Comparison of ENCODE assay signal across 1 cellular context in genomic region chr15:87144775-87145174, GRCh38.
TF ChIP-seq lines count a peak whose summit lies in the region.

No MANE protein-coding gene starts in this region.

TF ChIP-seq in SK-N-SH, 30 proteins besides CTCF, POLR2A, EP300 and RAD21 (continued from another document):
- TF ChIP-seq ZBTB33 (IDR thresholded peaks at IDR 0.05; ENCODE audit: borderline replicate concordance, low read depth) (no peak), YY1 (IDR thresholded peaks at IDR 0.05; ENCODE audit: low read depth) (no peak), GABPA (IDR thresholded peaks at IDR 0.05; ENCODE audit: low read depth) (no peak), FOXJ3 (CRISPR knock-in tag; IDR thresholded peaks at IDR 0.05) (no peak), SMC3 (IDR thresholded peaks at IDR 0.05; ENCODE audit: low read depth, low read length) (no peak), CHD2 (IDR thresholded peaks at IDR 0.05; ENCODE audit: low read length, partially characterized antibody) (no peak), JUND (IDR thresholded peaks at IDR 0.05) (peak; percentile 29; the same call in 1 of the 2 replicates), NFIC (IDR thresholded peaks at IDR 0.05; ENCODE audit: borderline replicate concordance) (no peak; the same call in 1 of the 2 replicates), USF1 (IDR thresholded peaks at IDR 0.05; ENCODE audit: borderline replicate concordance, low read depth) (no peak)
- TF ChIP-seq, protein P1, sequence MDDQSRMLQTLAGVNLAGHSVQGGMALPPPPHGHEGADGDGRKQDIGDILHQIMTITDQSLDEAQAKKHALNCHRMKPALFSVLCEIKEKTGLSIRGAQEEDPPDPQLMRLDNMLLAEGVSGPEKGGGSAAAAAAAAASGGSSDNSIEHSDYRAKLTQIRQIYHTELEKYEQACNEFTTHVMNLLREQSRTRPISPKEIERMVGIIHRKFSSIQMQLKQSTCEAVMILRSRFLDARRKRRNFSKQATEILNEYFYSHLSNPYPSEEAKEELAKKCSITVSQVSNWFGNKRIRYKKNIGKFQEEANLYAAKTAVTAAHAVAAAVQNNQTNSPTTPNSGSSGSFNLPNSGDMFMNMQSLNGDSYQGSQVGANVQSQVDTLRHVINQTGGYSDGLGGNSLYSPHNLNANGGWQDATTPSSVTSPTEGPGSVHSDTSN (IDR thresholded peaks at IDR 0.05): peak; percentile 79
TF ChIP-seq in SK-N-SH: peak in this region for 3.
